Comparison of ENCODE assay signal across 13 cellular contexts in the genomic region with DNA sequence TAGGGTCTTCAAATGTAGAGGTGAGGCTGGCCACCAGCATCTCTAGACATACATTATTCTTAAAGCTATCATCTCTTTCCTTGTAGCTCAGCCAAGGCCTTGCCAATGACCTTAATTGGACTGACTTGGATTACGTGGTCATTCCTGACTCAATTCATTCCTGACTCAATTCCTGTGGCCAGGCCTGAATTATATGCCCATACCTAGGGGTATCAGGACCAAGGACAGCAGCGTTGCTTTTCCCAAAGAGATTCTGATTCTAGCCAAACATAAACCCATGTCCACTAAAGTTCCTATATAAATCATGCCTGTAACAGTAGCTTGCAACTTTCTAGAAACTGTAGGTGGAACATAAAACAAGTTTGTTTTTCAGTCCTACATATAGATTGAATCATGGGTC.
DNase-seq lines count a peak whose midpoint lies in the region; ATAC-seq and TF ChIP-seq lines count a peak whose summit lies in the region.
"Had no signal": no experiment of that assay in that cellular context is flagged by ENCODE, and none has a peak within 500 bp of the region (broad histone marks: within the 10 kb centered on the region; RNA-seq: fewer than 3 reads in every experiment).

No MANE protein-coding gene starts in this region.

- no peak overlapping the region for H3K27ac ChIP-seq in A673 (ENCODE audit: low read depth, low read length, poor library complexity, severe bottlenecking)
- H3K27ac ChIP-seq: gastroesophageal sphincter, lower lobe of right lung had no signal

- no peaks in the 10 kb centered on the region for H3K36me3 ChIP-seq in A673 (ENCODE audit: insufficient read depth, low read length, poor library complexity, severe bottlenecking)
- no peaks in the 10 kb centered on the region for H3K36me3 ChIP-seq in adipocyte (ENCODE audit: control insufficient read depth, insufficient read depth, low read length, severe bottlenecking)
- H3K36me3 ChIP-seq: gastroesophageal sphincter, lower lobe of right lung had no signal

- no peak for ATAC-seq in HG03565 (IDR thresholded peaks at IDR 0.05; ENCODE audit: unreplicated experiment)
- ATAC-seq: activated naive CD8-positive, alpha-beta T cell treated with anti-CD3 and anti-CD28 coated beads, Interleukin-2, amount 50 U/mL, for 24 hours; gastroesophageal sphincter; lower lobe of right lung had no signal

- intact Hi-C loops in A673 (cut with micrococcal nuclease; ENCODE audit: unreplicated experiment) = no loop called here
- intact Hi-C loops in activated T-helper 1 cell treated with anti-CD3 and anti-CD28 coated beads, Interleukin-12 subunit alpha, Interleukin-12 subunit beta, Interleukin-2, Interleukin-4 antibody, amounts not matched to agents 30 ng/mL and 10 ng/mL and 1 ng/mL, durations not matched to agents 14 hours and 24 hours and 36 hours (cut with micrococcal nuclease) = no loop called here

- H3K27me3 Mint-ChIP-seq in activated T-helper 1 cell treated with anti-CD3 and anti-CD28 coated beads, Interleukin-12 subunit alpha, Interleukin-12 subunit beta, Interleukin-2, Interleukin-4 antibody, amounts not matched to agents 30 ng/mL and 10 ng/mL and 1 ng/mL, durations not matched to agents 14 hours and 24 hours and 36 hours (ENCODE audit: insufficient read depth) = no peaks in the 10 kb centered on the region
- no peaks in the 10 kb centered on the region for H3K27me3 Mint-ChIP-seq in osteocyte (ENCODE audit: unreplicated experiment)
- H3K27me3 Mint-ChIP-seq: activated naive CD8-positive, alpha-beta T cell treated with anti-CD3 and anti-CD28 coated beads, Interleukin-2, amount 50 U/mL, for 24 hours had no signal

- H3K4me3 ChIP-seq in A673 (ENCODE audit: low read depth, low read length, poor library complexity, severe bottlenecking) = no peak overlapping the region
- no peak overlapping the region for H3K4me3 ChIP-seq in adipocyte (ENCODE audit: low read length)
- H3K4me3 ChIP-seq: gastroesophageal sphincter, lower lobe of right lung had no signal

- peak; percentile 16 for DNase-seq in A673 (ENCODE audit: low spot score)
- DNase-seq in HK-2 (ENCODE audit: unreplicated experiment) = peak; percentile 11
- DNase-seq in adipocyte (ENCODE audit: low read depth) = peak; percentile 1
- DNase-seq in iris pigment epithelial cell (ENCODE audit: low read depth) = peak; percentile 8
- no peak for DNase-seq in NCI-H1092 treated with DMSO at 0.1 percent for 48 hours (lab: John Stamatoyannopoulos, UW)
- no peak for DNase-seq in activated T-helper 1 cell treated with anti-CD3 and anti-CD28 coated beads, Interleukin-12 subunit alpha, Interleukin-12 subunit beta, Interleukin-2, Interleukin-4 antibody, amounts not matched to agents 30 ng/mL and 10 ng/mL and 1 ng/mL, durations not matched to agents 14 hours and 24 hours and 36 hours (ENCODE audit: low spot score)
- no peak for DNase-seq in osteocyte (ENCODE audit: extremely low spot score, unreplicated experiment)
- DNase-seq: activated naive CD8-positive, alpha-beta T cell treated with anti-CD3 and anti-CD28 coated beads, Interleukin-2, amount 50 U/mL, for 24 hours; lower lobe of right lung; NCI-H524; SHP77 treated with DMSO at 0.1 percent for 48 hours had no signal

- no TSS peak for BruUV-seq in A673 (replicated peaks; lab: Mats Ljungman, UMichigan)

- H3K27ac Mint-ChIP-seq in activated T-helper 1 cell treated with anti-CD3 and anti-CD28 coated beads, Interleukin-12 subunit alpha, Interleukin-12 subunit beta, Interleukin-2, Interleukin-4 antibody, amounts not matched to agents 30 ng/mL and 10 ng/mL and 1 ng/mL, durations not matched to agents 14 hours and 24 hours and 36 hours = no peak overlapping the region
- no peak overlapping the region for H3K27ac Mint-ChIP-seq in osteocyte (ENCODE audit: unreplicated experiment)
- H3K27ac Mint-ChIP-seq: activated naive CD8-positive, alpha-beta T cell treated with anti-CD3 and anti-CD28 coated beads, Interleukin-2, amount 50 U/mL, for 24 hours had no signal

- CTCF ChIA-PET in A673 (lab: Charles Lee) = no interaction called here

- POLR2A ChIA-PET in A673 (lab: Charles Lee; ENCODE audit: low non-redundant PET) = no interaction called here

- no peaks in the 10 kb centered on the region for H3K36me3 Mint-ChIP-seq in activated T-helper 1 cell treated with anti-CD3 and anti-CD28 coated beads, Interleukin-12 subunit alpha, Interleukin-12 subunit beta, Interleukin-2, Interleukin-4 antibody, amounts not matched to agents 30 ng/mL and 10 ng/mL and 1 ng/mL, durations not matched to agents 14 hours and 24 hours and 36 hours (ENCODE audit: low read depth)
- H3K36me3 Mint-ChIP-seq in osteocyte (ENCODE audit: unreplicated experiment) = no peaks in the 10 kb centered on the region

- H3K27me3 ChIP-seq in A673 (replicated peaks; ENCODE audit: insufficient read depth, low read depth, low read length, poor library complexity) (no peaks in the 10 kb centered on the region), adipocyte (replicated peaks; ENCODE audit: control insufficient read depth, insufficient read depth, low read length) (no peaks in the 10 kb centered on the region)
- H3K27me3 ChIP-seq: gastroesophageal sphincter had no signal

- H3K4me1 ChIP-seq in A673 (ENCODE audit: insufficient read depth, low read length, poor library complexity, severe bottlenecking) (no peaks in the 10 kb centered on the region), adipocyte (ENCODE audit: control insufficient read depth, insufficient read depth, low read length) (no peaks in the 10 kb centered on the region)
- H3K4me1 ChIP-seq: gastroesophageal sphincter, lower lobe of right lung had no signal

- H3K4me1 Mint-ChIP-seq in activated T-helper 1 cell treated with anti-CD3 and anti-CD28 coated beads, Interleukin-12 subunit alpha, Interleukin-12 subunit beta, Interleukin-2, Interleukin-4 antibody, amounts not matched to agents 30 ng/mL and 10 ng/mL and 1 ng/mL, durations not matched to agents 14 hours and 24 hours and 36 hours (ENCODE audit: low read depth) = no peaks in the 10 kb centered on the region
- H3K4me1 Mint-ChIP-seq in osteocyte (ENCODE audit: unreplicated experiment) = no peaks in the 10 kb centered on the region
- H3K4me1 Mint-ChIP-seq: activated naive CD8-positive, alpha-beta T cell treated with anti-CD3 and anti-CD28 coated beads, Interleukin-2, amount 50 U/mL, for 24 hours had no signal

- no peaks in the 10 kb centered on the region for H3K9me3 Mint-ChIP-seq in activated T-helper 1 cell treated with anti-CD3 and anti-CD28 coated beads, Interleukin-12 subunit alpha, Interleukin-12 subunit beta, Interleukin-2, Interleukin-4 antibody, amounts not matched to agents 30 ng/mL and 10 ng/mL and 1 ng/mL, durations not matched to agents 14 hours and 24 hours and 36 hours
- peaks cover 4% of the 10 kb centered on the region for H3K9me3 Mint-ChIP-seq in osteocyte (ENCODE audit: unreplicated experiment)
- H3K9me3 Mint-ChIP-seq: activated naive CD8-positive, alpha-beta T cell treated with anti-CD3 and anti-CD28 coated beads, Interleukin-2, amount 50 U/mL, for 24 hours had no signal

- no peak overlapping the region for H3K9ac ChIP-seq in adipocyte (ENCODE audit: low read length)

- H3K9me3 ChIP-seq in A673 (ENCODE audit: low read depth, low read length, poor library complexity, severe bottlenecking) (no peaks in the 10 kb centered on the region), adipocyte (ENCODE audit: control insufficient read depth, low read length) (no peaks in the 10 kb centered on the region)
- H3K9me3 ChIP-seq: gastroesophageal sphincter, lower lobe of right lung had no signal

- TF ChIP-seq CTCF in A673 (conservative IDR thresholded peaks at IDR 0.05; ENCODE audit: low read depth, low read length) = no peak
- no peak for TF ChIP-seq CTCF in osteocyte (IDR thresholded peaks at IDR 0.05)

- H3K4me3 Mint-ChIP-seq in activated T-helper 1 cell treated with anti-CD3 and anti-CD28 coated beads, Interleukin-12 subunit alpha, Interleukin-12 subunit beta, Interleukin-2, Interleukin-4 antibody, amounts not matched to agents 30 ng/mL and 10 ng/mL and 1 ng/mL, durations not matched to agents 14 hours and 24 hours and 36 hours = no peak overlapping the region
- H3K4me3 Mint-ChIP-seq in osteocyte (ENCODE audit: unreplicated experiment) = no peak overlapping the region
- H3K4me3 Mint-ChIP-seq: activated naive CD8-positive, alpha-beta T cell treated with anti-CD3 and anti-CD28 coated beads, Interleukin-2, amount 50 U/mL, for 24 hours had no signal

Comparison
In these comparisons a context has a peak if more than half of its experiments do, and no peak if none do; other contexts are left out.
1. DNase-seq: peak in A673 (single experiment), HK-2 (single experiment), adipocyte (single experiment) and iris pigment epithelial cell (single experiment); none in NCI-H1092 treated with DMSO at 0.1 percent for 48 hours (single experiment), activated T-helper 1 cell treated with anti-CD3 and anti-CD28 coated beads, Interleukin-12 subunit alpha, Interleukin-12 subunit beta, Interleukin-2, Interleukin-4 antibody, amounts not matched to agents 30 ng/mL and 10 ng/mL and 1 ng/mL, durations not matched to agents 14 hours and 24 hours and 36 hours (single experiment) and osteocyte (single experiment).